Comparison of ENCODE assay signal across 8 cellular contexts in genomic region chr2:172428841-172429173, GRCh38. TPM values are rescaled to one million over a fixed set of nuclear protein-coding genes. Genes with fewer than 3 reads are reported as not detected.
DNase-seq lines count a peak whose midpoint lies in the region; TF ChIP-seq lines count a peak whose summit lies in the region.

No MANE protein-coding gene starts in this region.

- H3K4me2 ChIP-seq in mammary epithelial cell (ENCODE audit: insufficient read depth, low read depth, low read length), result peak overlapping the region; percentile 83

- BruUV-seq in mammary epithelial cell (replicated peaks; lab: Mats Ljungman, UMichigan), result no TSS peak

- H3K4me1 Mint-ChIP-seq in activated naive CD4-positive, alpha-beta T cell treated with anti-CD3 and anti-CD28 coated beads for 36 hours (ENCODE audit: low read depth), result peaks cover 76% of the 10 kb centered on the region

- H3K36me3 ChIP-seq in mammary epithelial cell (ENCODE audit: insufficient read depth, low read length) (peaks cover 11% of the 10 kb centered on the region), tibial nerve (no peaks in the 10 kb centered on the region)

- no peaks in the 10 kb centered on the region for H3K9me3 ChIP-seq in mammary epithelial cell (replicated peaks; ENCODE audit: insufficient read depth, low read length)
- no peaks in the 10 kb centered on the region for H3K9me3 ChIP-seq in tibial nerve

- H3K4me3 ChIP-seq in mammary epithelial cell (replicated peaks in 1 of 3; ENCODE audit: insufficient read depth in 1 of 3, low read depth in 2 of 3, low read length in 3 of 3), result peak overlapping the region; percentile 86 to 95 (median 87)
- peak overlapping the region; percentile 59 to 91 (median 68) for H3K4me3 ChIP-seq in tibial nerve

- H3K27me3 Mint-ChIP-seq in activated naive CD4-positive, alpha-beta T cell treated with anti-CD3 and anti-CD28 coated beads for 36 hours (ENCODE audit: low read depth), result no peaks in the 10 kb centered on the region

- H3K4me1 ChIP-seq in mammary epithelial cell (ENCODE audit: insufficient read depth, low read length), result peaks cover 37% of the 10 kb centered on the region
- peaks cover 0 to 50% (median 9%) of the 10 kb centered on the region in 4 donors for H3K4me1 ChIP-seq in tibial nerve

- no peak for TF ChIP-seq CTCF in mammary epithelial cell (conservative IDR thresholded peaks at IDR 0.05 in 1 of 2, IDR thresholded peaks at IDR 0.05 in 1 of 2; ENCODE audit: extremely low read depth in 1 of 2, insufficient read depth in 1 of 2, low read depth in 1 of 2, low read length in 2 of 2)
- no peak for TF ChIP-seq CTCF in tibial nerve (IDR thresholded peaks at IDR 0.05)

- H3K4me3 Mint-ChIP-seq in activated naive CD4-positive, alpha-beta T cell treated with anti-CD3 and anti-CD28 coated beads for 36 hours, result peak overlapping the region; percentile 81

- H3K27me3 ChIP-seq in mammary epithelial cell (ENCODE audit: insufficient read depth, low read length) (no peaks in the 10 kb centered on the region), tibial nerve (no peaks in the 10 kb centered on the region)

- H3K27ac Mint-ChIP-seq in activated naive CD4-positive, alpha-beta T cell treated with anti-CD3 and anti-CD28 coated beads for 36 hours, result peak overlapping the region; percentile 75

- TF ChIP-seq EP300 in tibial nerve (IDR thresholded peaks at IDR 0.05), result no peak

- TF ChIP-seq POLR2A in tibial nerve (IDR thresholded peaks at IDR 0.05), result no peak

- dilution Hi-C loops in mammary epithelial cell (cut with HindIII; ENCODE audit: low sequenced_read_pairs), result no loop called here

- no peaks in the 10 kb centered on the region for H3K36me3 Mint-ChIP-seq in activated naive CD4-positive, alpha-beta T cell treated with anti-CD3 and anti-CD28 coated beads for 36 hours (ENCODE audit: low read depth)

- no peaks in the 10 kb centered on the region for H4K20me1 ChIP-seq in mammary epithelial cell (ENCODE audit: insufficient read depth, low read length)

- peaks cover 69% of the 10 kb centered on the region for H3K79me2 ChIP-seq in mammary epithelial cell (ENCODE audit: insufficient read depth, low read length)

- DNase-seq in activated naive CD4-positive, alpha-beta T cell treated with anti-CD3 and anti-CD28 coated beads for 36 hours, result no peak
- DNase-seq in activated naive CD4-positive, alpha-beta T cell treated with Interleukin-2 at 50 U/mL for 16 hours, result no peak
- DNase-seq in mammary epithelial cell (no peak), medulla oblongata (ENCODE audit: extremely low spot score) (peak; percentile 31), tibial nerve (ENCODE audit: low spot score in 2 of 2) (no peak), NCI-H187 treated with DMSO at 0.1 percent for 48 hours (lab: John Stamatoyannopoulos, UW) (no peak), NCI-H2196 treated with DMSO at 0.1 percent for 48 hours (lab: John Stamatoyannopoulos, UW; ENCODE audit: unreplicated experiment) (no peak)
- no peak for DNase-seq in effector CD4-positive, alpha-beta T cell

- no peak overlapping the region for H2AFZ ChIP-seq in mammary epithelial cell (ENCODE audit: low read depth, low read length)

- intact Hi-C loops in activated naive CD4-positive, alpha-beta T cell treated with anti-CD3 and anti-CD28 coated beads for 36 hours (cut with micrococcal nuclease), result loop anchor here (1.0 kb wide), 3 partner anchors 9 to 33 kb away; no protein-coding TSS in a partner anchor
- intact Hi-C loops in mammary epithelial cell (cut with micrococcal nuclease), result loop anchor here (1.0 to 5.0 kb wide), 6 partner anchors 33 to 256 kb away; no protein-coding TSS in a partner anchor

- no peaks in the 10 kb centered on the region for H3K9me3 Mint-ChIP-seq in activated naive CD4-positive, alpha-beta T cell treated with anti-CD3 and anti-CD28 coated beads for 36 hours

- 2% methylated on average over 9 of the region's 9 CpGs for WGBS in mammary epithelial cell (ENCODE audit: low coverage, missing lambda C conversion rate)
- WGBS in tibial nerve, 2 donors, result 9 to 22% methylated on average over 9 of the region's 9 CpGs

- in situ Hi-C loops in mammary epithelial cell (cut with MboI; ENCODE audit: low sequenced_read_pairs in 2 of 2), result no loop called here

- peak overlapping the region; percentile 93 for H3K27ac ChIP-seq in mammary epithelial cell (ENCODE audit: insufficient read depth, low read depth, low read length)
- H3K27ac ChIP-seq in tibial nerve, result peak overlapping the region; percentile 86 to 93 (median 91)

- CTCF ChIA-PET in activated naive CD4-positive, alpha-beta T cell treated with anti-CD3 and anti-CD28 coated beads for 36 hours (lab: Charles Lee), result interaction anchor here (0.6 to 13.6 kb wide), 6 partner anchors 13 to 252 kb away, joined by 3 to 353 read pairs (median 10); no protein-coding TSS in a partner anchor
- CTCF ChIA-PET in mammary epithelial cell (lab: Charles Lee; ENCODE audit: low non-redundant PET), result interaction anchor here (1.0 to 2.5 kb wide), 3 partner anchors 13 to 33 kb away, joined by 7 to 38 read pairs (median 14); no protein-coding TSS in a partner anchor

- H3K9ac ChIP-seq in mammary epithelial cell (ENCODE audit: insufficient read depth, low read length), result peak overlapping the region; percentile 99

RNA-seq across cellular contexts. Expression of gene ITGA6, which starts 1.4 kb away (rescaled TPM):
- total RNA-seq in activated naive CD4-positive, alpha-beta T cell treated with anti-CD3 and anti-CD28 coated beads for 36 hours, result 10 to 100 TPM; 16.5 to 16.8 TPM
- total RNA-seq in mammary epithelial cell (100 to 1,000 TPM; 562 to 887 TPM), tibial nerve (100 to 1,000 TPM; 254 to 586 (median 471) TPM)
- polyA plus RNA-seq in mammary epithelial cell, result 134 TPM
- polyA minus RNA-seq in mammary epithelial cell, result 741 TPM

Comparison
In these comparisons a context has a peak if more than half of its experiments do, and no peak if none do; other contexts are left out.
1. RNA of gene ITGA6, which starts 1.4 kb away (total RNA-seq): 562 to 887 TPM in mammary epithelial cell and 254 to 586 TPM in tibial nerve; 16.5 to 16.8 TPM in activated naive CD4-positive, alpha-beta T cell treated with anti-CD3 and anti-CD28 coated beads for 36 hours; every median in the first group is over 10 times any median in the second.